ENCODE assay signal across 28 cellular contexts in the genomic region with DNA sequence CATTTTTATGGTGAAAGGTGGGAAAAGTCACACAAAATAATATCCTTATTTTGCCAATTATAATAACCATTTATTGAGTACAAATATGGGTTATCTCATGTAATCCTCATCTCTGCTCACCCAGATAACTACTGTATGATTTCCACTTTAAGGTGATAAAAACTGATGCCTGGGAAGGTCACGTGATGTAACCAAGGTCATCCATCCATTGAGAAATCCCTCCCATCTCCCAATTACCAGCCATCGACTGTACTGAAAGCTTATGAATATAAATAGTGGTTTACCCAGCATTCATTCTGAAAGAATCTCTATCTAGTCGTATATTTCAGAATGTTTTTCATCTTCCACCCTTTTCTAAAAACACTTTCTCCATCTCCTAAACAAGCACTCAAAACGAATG.
"Had no signal": no experiment of that assay in that cellular context is flagged by ENCODE, and none has a peak within 500 bp of the region (broad histone marks: within the 10 kb centered on the region; RNA-seq: fewer than 3 reads in every experiment).

No MANE protein-coding gene starts in this region.

- H3K4me1 ChIP-seq: colonic mucosa, esophagus muscularis mucosa, esophagus squamous epithelium, foreskin keratinocyte, gastrocnemius medialis, gastroesophageal sphincter, heart left ventricle, heart right ventricle had no signal

- H3K4me3 ChIP-seq: colonic mucosa, coronary artery, dorsolateral prefrontal cortex, esophagus muscularis mucosa, esophagus squamous epithelium, gastrocnemius medialis, gastroesophageal sphincter, heart left ventricle, heart right ventricle had no signal

- H3K27me3 ChIP-seq: colonic mucosa had no signal

- FAIRE-seq: colon, endometrium, endothelial cell of umbilical vein, frontal cortex had no signal

- H3K9me3 ChIP-seq: colonic mucosa, esophagus muscularis mucosa, esophagus squamous epithelium, gastrocnemius medialis, gastroesophageal sphincter, heart left ventricle, heart right ventricle had no signal

- H3K27ac ChIP-seq: colonic mucosa, coronary artery, dorsolateral prefrontal cortex, epithelial cell of prostate, esophagus muscularis mucosa, esophagus squamous epithelium, foreskin keratinocyte, gastrocnemius medialis, gastroesophageal sphincter, heart left ventricle, heart right ventricle had no signal

- H3K36me3 ChIP-seq: colonic mucosa, esophagus muscularis mucosa, esophagus squamous epithelium, gastrocnemius medialis, gastroesophageal sphincter, heart left ventricle, heart right ventricle had no signal

- ATAC-seq: effector memory CD8-positive, alpha-beta T cell; esophagus mucosa; foreskin keratinocyte; gastrocnemius medialis; gastroesophageal sphincter; heart left ventricle; heart right ventricle had no signal

- DNase-seq: colonic mucosa; cortex of kidney; dermis blood vessel endothelial cell; dorsolateral prefrontal cortex; effector CD4-positive, alpha-beta T cell; effector CD8-positive, alpha-beta T cell; effector memory CD4-positive, alpha-beta T cell; effector memory CD8-positive, alpha-beta T cell; endodermal cell; erythroblast; esophagus squamous epithelium; foreskin fibroblast; foreskin keratinocyte; foreskin melanocyte; gastrocnemius medialis; glutamatergic neuron; head of caudate nucleus; heart left ventricle; heart right ventricle had no signal
